In genomic region chr6:74991573-74992332, GRCh38 we compare ENCODE assay signal across 14 cellular contexts.
DNase-seq lines count a peak whose midpoint lies in the region; ATAC-seq and TF ChIP-seq lines count a peak whose summit lies in the region.
"Had no signal": no experiment of that assay in that cellular context is flagged by ENCODE, and none has a peak within 500 bp of the region (broad histone marks: within the 10 kb centered on the region; RNA-seq: fewer than 3 reads in every experiment).

No MANE protein-coding gene starts in this region.

- CTCF ChIA-PET in HCT116 (lab: Charles Lee), result no interaction called here

- no peaks in the 10 kb centered on the region for H3K4me1 Mint-ChIP-seq in T-helper 17 cell
- H3K4me1 Mint-ChIP-seq: B cell had no signal

- H3K36me3 ChIP-seq in ACC112 (ENCODE audit: insufficient read depth, low read length) (no peaks in the 10 kb centered on the region), HCT116 (ENCODE audit: control insufficient read depth in 1 of 2, insufficient read depth in 2 of 2, low read length in 2 of 2) (no peaks in the 10 kb centered on the region)
- H3K36me3 ChIP-seq: upper lobe of left lung had no signal

- H3K4me3 Mint-ChIP-seq in T-helper 17 cell, result no peak overlapping the region
- H3K4me3 Mint-ChIP-seq: B cell had no signal

- no peaks in the 10 kb centered on the region for H3K9me3 ChIP-seq in HCT116 (ENCODE audit: control insufficient read depth in 1 of 2, insufficient read depth in 1 of 2, low read depth in 1 of 2, low read length in 2 of 2)
- H3K9me3 ChIP-seq in T-helper 17 cell (ENCODE audit: control insufficient read depth, low read length, poor library complexity, severe bottlenecking), result no peaks in the 10 kb centered on the region

- POLR2A ChIA-PET in HCT116 (lab: Charles Lee), result no interaction called here

- DNase-seq in HCT116 (ENCODE audit: low read depth, low spot score) (no peak), astrocyte of the cerebellum (ENCODE audit: low read depth) (peak; percentile 85), glomerular visceral epithelial cell (ENCODE audit: extremely low spot score) (peak; percentile 70), GM20000 (ENCODE audit: low spot score) (no peak), T-helper 17 cell (no peak)
- DNase-seq: activated CD4-positive, alpha-beta T cell treated with anti-CD3 and anti-CD28 coated beads, Interleukin-2, amount 50 U/mL, for 48 hours; NK-92 treated with Interleukin-12 subunit alpha and Interleukin-12 subunit beta, amount 100 ng/mL, for 24 hours; upper lobe of left lung had no signal

- no peak overlapping the region for H3K4me3 ChIP-seq in ACC112 (ENCODE audit: low read depth, low read length)
- H3K4me3 ChIP-seq in HCT116 (replicated peaks in 1 of 2; ENCODE audit: low read depth in 1 of 2, low read length in 2 of 2), result no peak overlapping the region
- no peak overlapping the region for H3K4me3 ChIP-seq in astrocyte of the cerebellum (ENCODE audit: low read depth, low read length)
- H3K4me3 ChIP-seq: skin epidermis, upper lobe of left lung had no signal

- no peaks in the 10 kb centered on the region for H3K9me2 ChIP-seq in HCT116 (ENCODE audit: insufficient read depth)

- no peak overlapping the region for H3K4me2 ChIP-seq in HCT116 (ENCODE audit: low read length)

- TF ChIP-seq CTCF in HCT116 (IDR thresholded peaks at IDR 0.05 in 2 of 3, conservative IDR thresholded peaks at IDR 0.05 in 1 of 3; ENCODE audit: borderline replicate concordance in 1 of 3, insufficient read depth in 1 of 3, low read depth in 2 of 3, low read length in 2 of 3) (peak in 2 of 3 experiments; percentile 11 to 21; a peak in 2 of 6 replicates), astrocyte of the cerebellum (IDR thresholded peaks at IDR 0.05; ENCODE audit: low read depth, low read length, missing control alignments) (peak; percentile 56), GM20000 (IDR thresholded peaks at IDR 0.05; ENCODE audit: extremely low read depth, missing control alignments) (no peak)

- BruUV-seq in HCT116 (replicated peaks; lab: Mats Ljungman, UMichigan), result no TSS peak

- no peaks in the 10 kb centered on the region for H3K36me3 Mint-ChIP-seq in T-helper 17 cell (ENCODE audit: low read depth)

- no peaks in the 10 kb centered on the region for H3K27me3 Mint-ChIP-seq in T-helper 17 cell
- H3K27me3 Mint-ChIP-seq: B cell had no signal

- H3K27ac Mint-ChIP-seq in T-helper 17 cell, result no peak overlapping the region
- H3K27ac Mint-ChIP-seq: activated naive CD4-positive, alpha-beta T cell treated with anti-CD3 and anti-CD28 coated beads, Interleukin-2, amount 50 U/mL, for 72 hours; B cell had no signal

- RAD21 ChIA-PET in HCT116 (lab: Charles Lee; ENCODE audit: low non-redundant PET in 1 of 2, low total read pairs in 2 of 2, uncharacterized antibody in 2 of 2, unreplicated experiment in 2 of 2), result no interaction called here

- TF ChIP-seq POLR2A in HCT116 (IDR thresholded peaks at IDR 0.05; ENCODE audit: borderline replicate concordance, extremely low read depth, insufficient read depth, insufficient read length), result no peak

- ATAC-seq in HCT116 (peak; percentile 54), T-helper 17 cell (no peak), HG03565 (IDR thresholded peaks at IDR 0.05; ENCODE audit: unreplicated experiment) (no peak), GM21367 (IDR thresholded peaks at IDR 0.05; ENCODE audit: unreplicated experiment) (no peak)
- ATAC-seq: activated naive CD4-positive, alpha-beta T cell treated with anti-CD3 and anti-CD28 coated beads, Interleukin-2, amount 50 U/mL, for 72 hours had no signal

- H2AFZ ChIP-seq in ACC112 (ENCODE audit: low read length, unreplicated experiment) (peak overlapping the region; percentile 24), HCT116 (ENCODE audit: low read depth, low read length, poor library complexity, severe bottlenecking) (peak overlapping the region; percentile 13)

- peak; percentile 30; the same call in 1 of the 2 replicates for TF ChIP-seq RAD21 in HCT116 (IDR thresholded peaks at IDR 0.05; ENCODE audit: low read depth)

- H3K27ac ChIP-seq in ACC112 (ENCODE audit: low read depth, low read length) (no peak overlapping the region), HCT116 (ENCODE audit: low read depth, low read length) (no peak overlapping the region)
- H3K27ac ChIP-seq: upper lobe of left lung had no signal

- H3K4me1 ChIP-seq in ACC112 (ENCODE audit: control insufficient read depth, insufficient read depth, low read length, unreplicated experiment), result peaks cover 10% of the 10 kb centered on the region
- peaks cover 0 to 3% of the 10 kb centered on the region in 2 experiments; a peak in 1 of 4 replicates for H3K4me1 ChIP-seq in HCT116 (ENCODE audit: control insufficient read depth in 1 of 2, insufficient read depth in 2 of 2, low read length in 2 of 2)
- H3K4me1 ChIP-seq: upper lobe of left lung had no signal

- H3K27me3 ChIP-seq in ACC112 (ENCODE audit: insufficient read depth, low read length) (no peaks in the 10 kb centered on the region), HCT116 (ENCODE audit: insufficient read depth, low read length) (no peaks in the 10 kb centered on the region)
- H3K27me3 ChIP-seq: upper lobe of left lung had no signal

- H3K9ac ChIP-seq in HCT116 (ENCODE audit: low read length), result no peak overlapping the region

- no peaks in the 10 kb centered on the region for H4K20me1 ChIP-seq in HCT116 (ENCODE audit: insufficient read depth)

- no peaks in the 10 kb centered on the region for H3K79me2 ChIP-seq in ACC112 (ENCODE audit: control insufficient read depth, insufficient read depth, low read length, unreplicated experiment)
- H3K79me2 ChIP-seq in HCT116 (ENCODE audit: insufficient read depth, low read length), result no peaks in the 10 kb centered on the region

- in situ Hi-C loops in astrocyte of the cerebellum (cut with HindIII; ENCODE audit: low sequenced_read_pairs), result no loop called here

- intact Hi-C loops in HCT116 (cut with micrococcal nuclease), result no loop called here

TF ChIP-seq in HCT116, 20 proteins besides CTCF, POLR2A, EP300 and RAD21:
- TF ChIP-seq CBX3 (IDR thresholded peaks at IDR 0.05; ENCODE audit: low read depth) (no peak), EGR1 (IDR thresholded peaks at IDR 0.05; ENCODE audit: low read depth) (no peak), EZH2 (IDR thresholded peaks at IDR 0.05) (no peak), JUND (IDR thresholded peaks at IDR 0.05) (no peak), ZFX (IDR thresholded peaks at IDR 0.05) (no peak), POLR2AphosphoS5 (IDR thresholded peaks at IDR 0.05; ENCODE audit: low read depth, low read length) (no peak), CEBPB (IDR thresholded peaks at IDR 0.05; ENCODE audit: low read depth) (no peak), FOSL1 (IDR thresholded peaks at IDR 0.05; ENCODE audit: low read depth) (no peak), ATF3 (IDR thresholded peaks at IDR 0.05) (no peak), SIN3A (IDR thresholded peaks at IDR 0.05; ENCODE audit: low read depth) (no peak)
- TF ChIP-seq, protein P1, sequence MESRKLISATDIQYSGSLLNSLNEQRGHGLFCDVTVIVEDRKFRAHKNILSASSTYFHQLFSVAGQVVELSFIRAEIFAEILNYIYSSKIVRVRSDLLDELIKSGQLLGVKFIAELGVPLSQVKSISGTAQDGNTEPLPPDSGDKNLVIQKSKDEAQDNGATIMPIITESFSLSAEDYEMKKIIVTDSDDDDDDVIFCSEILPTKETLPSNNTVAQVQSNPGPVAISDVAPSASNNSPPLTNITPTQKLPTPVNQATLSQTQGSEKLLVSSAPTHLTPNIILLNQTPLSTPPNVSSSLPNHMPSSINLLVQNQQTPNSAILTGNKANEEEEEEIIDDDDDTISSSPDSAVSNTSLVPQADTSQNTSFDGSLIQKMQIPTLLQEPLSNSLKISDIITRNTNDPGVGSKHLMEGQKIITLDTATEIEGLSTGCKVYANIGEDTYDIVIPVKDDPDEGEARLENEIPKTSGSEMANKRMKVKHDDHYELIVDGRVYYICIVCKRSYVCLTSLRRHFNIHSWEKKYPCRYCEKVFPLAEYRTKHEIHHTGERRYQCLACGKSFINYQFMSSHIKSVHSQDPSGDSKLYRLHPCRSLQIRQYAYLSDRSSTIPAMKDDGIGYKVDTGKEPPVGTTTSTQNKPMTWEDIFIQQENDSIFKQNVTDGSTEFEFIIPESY (IDR thresholded peaks at IDR 0.05; ENCODE audit: extremely low read depth, insufficient replicate concordance, low read length), result no peak
- TF ChIP-seq, protein P2, sequence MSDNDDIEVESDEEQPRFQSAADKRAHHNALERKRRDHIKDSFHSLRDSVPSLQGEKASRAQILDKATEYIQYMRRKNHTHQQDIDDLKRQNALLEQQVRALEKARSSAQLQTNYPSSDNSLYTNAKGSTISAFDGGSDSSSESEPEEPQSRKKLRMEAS (IDR thresholded peaks at IDR 0.05), result no peak

Comparison
In these comparisons a context has a peak if more than half of its experiments do, and no peak if none do; other contexts are left out.
1. DNase-seq: peak in astrocyte of the cerebellum (single experiment) and glomerular visceral epithelial cell (single experiment); none in HCT116 (single experiment), GM20000 (single experiment) and T-helper 17 cell (0 of 3).